1 cellular context compared by ENCODE assay signal in genomic region chr3:171791695-171792082, GRCh38.
TF ChIP-seq lines count a peak whose summit lies in the region.

No MANE protein-coding gene starts in this region.

TF ChIP-seq in GM23338, 12 proteins besides CTCF, POLR2A, EP300 and RAD21 (continued from another document):
- no peak for TF ChIP-seq REST (IDR thresholded peaks at IDR 0.05; ENCODE audit: unreplicated experiment)
